8 cellular contexts compared by ENCODE assay signal in the genomic region with DNA sequence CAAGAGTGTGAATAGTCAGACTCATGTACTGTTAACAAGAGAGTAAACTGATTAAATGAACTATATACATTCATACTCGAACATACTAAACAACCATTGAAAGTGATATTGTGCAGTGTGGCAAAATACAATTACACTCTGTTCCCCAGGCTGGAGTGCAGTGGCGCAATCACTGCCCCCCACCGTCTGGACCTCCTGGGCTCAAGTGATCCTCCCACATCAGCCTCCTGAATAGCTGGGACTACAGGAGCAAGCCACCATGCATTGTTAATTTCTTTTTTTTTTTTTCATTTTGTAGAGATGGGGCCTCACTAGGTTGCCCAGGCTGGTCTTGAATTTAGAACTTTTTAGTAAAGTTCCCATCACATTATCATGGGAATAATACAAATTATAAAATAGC.
"Had no signal": no experiment of that assay in that cellular context is flagged by ENCODE, and none has a peak within 500 bp of the region (broad histone marks: within the 10 kb centered on the region; RNA-seq: fewer than 3 reads in every experiment).

No MANE protein-coding gene starts in this region.

- FAIRE-seq: G401.6, GM12878, GM12891, GM12892, GM18507, GM19239 had no signal

- H3K4me3 ChIP-seq: GM12878 had no signal

- ATAC-seq: GM12878 had no signal

- DNase-seq: GDM1, GF-D8 had no signal
